In the genomic region with DNA sequence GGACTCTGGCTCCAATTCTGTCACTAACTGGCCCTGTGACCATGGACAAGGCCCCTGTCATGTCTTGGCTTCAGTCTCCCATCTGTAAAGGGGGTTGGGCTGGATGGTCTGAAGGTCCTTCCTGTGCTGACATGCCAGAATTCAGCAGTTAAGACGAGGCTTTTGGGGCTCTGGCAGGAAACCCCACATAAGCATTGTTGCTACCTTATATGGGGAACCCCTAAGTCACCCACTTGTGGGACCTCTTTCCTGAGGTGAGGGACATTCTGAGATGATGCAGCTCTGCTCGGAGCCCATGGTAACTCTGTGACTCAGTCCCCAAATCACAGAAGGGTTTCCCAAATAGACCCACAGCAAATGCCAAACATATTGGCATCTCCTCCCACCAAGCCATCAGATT, we compare ENCODE assay signal across 1 cellular context.
TF ChIP-seq lines count a peak whose summit lies in the region.

No MANE protein-coding gene starts in this region.

TF ChIP-seq in GM12878, 131 proteins besides CTCF, POLR2A, EP300 and RAD21:
- TF ChIP-seq RUNX3 (IDR thresholded peaks at IDR 0.05; ENCODE audit: low read length) (peak; percentile 14; the same call in 1 of the 2 replicates), SRF (IDR thresholded peaks at IDR 0.05; ENCODE audit: low read depth in 2 of 2, low read length in 2 of 2) (peak in 1 of 2 experiments; percentile 74; a peak in 1 of 4 replicates)
